Comparison of ENCODE assay signal across 1 cellular context in the genomic region with DNA sequence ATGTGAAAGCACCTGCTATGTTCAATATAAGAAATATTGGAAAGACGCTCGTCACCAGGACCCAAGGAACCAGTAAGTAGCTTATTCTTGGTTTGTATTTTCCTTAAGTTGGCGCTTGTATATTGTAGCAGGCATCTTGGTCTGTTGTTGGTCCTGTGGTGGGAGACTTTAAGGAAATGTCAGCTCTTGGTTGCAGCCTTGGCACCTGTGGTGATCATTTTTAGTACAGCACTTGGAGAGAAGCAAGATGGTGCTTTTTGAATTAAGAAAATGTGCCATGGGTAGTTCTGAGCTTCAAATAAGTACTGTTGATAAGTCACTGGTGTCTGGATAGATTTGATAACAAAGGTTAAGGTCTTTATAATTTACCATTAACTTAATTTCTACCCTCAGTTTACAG.
TF ChIP-seq lines count a peak whose summit lies in the region.

No MANE protein-coding gene starts in this region.

TF ChIP-seq in endothelial cell of umbilical vein, 7 proteins besides CTCF, POLR2A, EP300 and RAD21:
- TF ChIP-seq EZH2 (IDR thresholded peaks at IDR 0.05; ENCODE audit: borderline replicate concordance, low read depth, low read length, severe bottlenecking) (no peak), FOS (IDR thresholded peaks at IDR 0.05; ENCODE audit: borderline replicate concordance, insufficient read depth, low read length) (no peak), POLR2AphosphoS5 (IDR thresholded peaks at IDR 0.05; ENCODE audit: insufficient read depth, low read depth, low read length) (no peak), GATA2 (IDR thresholded peaks at IDR 0.05; ENCODE audit: insufficient read depth, insufficient read length, low read depth, low read length) (no peak), JUN (IDR thresholded peaks at IDR 0.05; ENCODE audit: borderline replicate concordance, insufficient read depth, insufficient read length, low read depth) (no peak), MYC (IDR thresholded peaks at IDR 0.05; ENCODE audit: low read depth, low read length) (no peak)
- TF ChIP-seq, protein P1, sequence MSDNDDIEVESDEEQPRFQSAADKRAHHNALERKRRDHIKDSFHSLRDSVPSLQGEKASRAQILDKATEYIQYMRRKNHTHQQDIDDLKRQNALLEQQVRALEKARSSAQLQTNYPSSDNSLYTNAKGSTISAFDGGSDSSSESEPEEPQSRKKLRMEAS (IDR thresholded peaks at IDR 0.05; ENCODE audit: insufficient read depth, insufficient read length): no peak
